In genomic region chr15:98146031-98146430, GRCh38 we compare ENCODE assay signal across 15 cellular contexts.
DNase-seq lines count a peak whose midpoint lies in the region; ATAC-seq and TF ChIP-seq lines count a peak whose summit lies in the region.
"Had no signal": no experiment of that assay in that cellular context is flagged by ENCODE, and none has a peak within 500 bp of the region (broad histone marks: within the 10 kb centered on the region; RNA-seq: fewer than 3 reads in every experiment).

No MANE protein-coding gene starts in this region.

- H3K4me3 Mint-ChIP-seq in mesothelial cell of epicardium, result no peak overlapping the region
- H3K4me3 Mint-ChIP-seq: CD8-positive, alpha-beta T cell; GM23338 had no signal

- DNase-seq in RPMI8226 (peak; percentile 15), esophagus muscularis mucosa (ENCODE audit: extremely low spot score) (no peak), mesothelial cell of epicardium (ENCODE audit: low spot score in 2 of 2, unreplicated experiment in 2 of 2) (no peak), heart left ventricle (no peak)
- no peak for DNase-seq in activated CD4-positive, alpha-beta T cell treated with anti-CD3 and anti-CD28 coated beads for 4 hours
- DNase-seq: ACHN; Calu3; CD8-positive, alpha-beta T cell; DMS79 treated with DMSO at 0.1 percent for 48 hours; HCEC 1CT; IMR-90 had no signal

- no peaks in the 10 kb centered on the region for H3K9me2 ChIP-seq in Loucy (replicated peaks; ENCODE audit: low read depth, low read length)

- peaks cover 0 to 9% (median 0%) of the 10 kb centered on the region in 11 experiments; a peak in 1 of 22 replicates for H4K20me1 ChIP-seq in BLaER1 treated with 17β-estradiol and CSF1 and Interleukin-3, amounts not matched to agents 10 nM and 100 nM
- H4K20me1 ChIP-seq in Loucy (ENCODE audit: insufficient read depth, low read length, poor library complexity, severe bottlenecking), result no peaks in the 10 kb centered on the region

- TF ChIP-seq POLR2A in esophagus muscularis mucosa (IDR thresholded peaks at IDR 0.05; ENCODE audit: low read depth), result no peak
- TF ChIP-seq POLR2A in heart left ventricle (IDR thresholded peaks at IDR 0.05), result no peak

- H3K27me3 ChIP-seq in BLaER1 treated with 17β-estradiol and CSF1 and Interleukin-3, amounts not matched to agents 10 nM and 100 nM, result peaks cover 0 to 6% (median 0%) of the 10 kb centered on the region in 11 experiments; a peak in 2 of 22 replicates
- no peaks in the 10 kb centered on the region for H3K27me3 ChIP-seq in Loucy (ENCODE audit: insufficient read depth, low read length, poor library complexity, severe bottlenecking)
- peaks cover 0 to 7% (median 0%) of the 10 kb centered on the region in 4 donors for H3K27me3 ChIP-seq in esophagus muscularis mucosa
- peaks cover 0 to 19% (median 0%) of the 10 kb centered on the region in 9 donors for H3K27me3 ChIP-seq in heart left ventricle

- H3K4me1 ChIP-seq in BLaER1 treated with 17β-estradiol and CSF1 and Interleukin-3, amounts not matched to agents 10 nM and 100 nM, result peaks cover 46 to 87% (median 82%) of the 10 kb centered on the region in 10 experiments
- H3K4me1 ChIP-seq in Loucy (ENCODE audit: insufficient read depth, low read length, poor library complexity, severe bottlenecking), result peaks cover 87% of the 10 kb centered on the region
- H3K4me1 ChIP-seq in esophagus muscularis mucosa, result no peaks in the 10 kb centered on the region
- H3K4me1 ChIP-seq in heart left ventricle, result no peaks in the 10 kb centered on the region

- no peaks in the 10 kb centered on the region for H3K79me2 ChIP-seq in Loucy (ENCODE audit: insufficient read depth, low read length)

- no peaks in the 10 kb centered on the region for H3K36me3 Mint-ChIP-seq in mesothelial cell of epicardium
- H3K36me3 Mint-ChIP-seq: CD8-positive, alpha-beta T cell had no signal

- H3K9ac ChIP-seq in BLaER1 treated with 17β-estradiol and CSF1 and Interleukin-3, amounts not matched to agents 10 nM and 100 nM, result peak overlapping the region in 5 of 11 experiments; percentile 7 to 90 (median 50); a peak in 9 of 22 replicates
- no peak overlapping the region for H3K9ac ChIP-seq in Loucy (ENCODE audit: low read depth, low read length, poor library complexity, severe bottlenecking)

- no peaks in the 10 kb centered on the region for H3K9me3 Mint-ChIP-seq in mesothelial cell of epicardium
- H3K9me3 Mint-ChIP-seq: CD8-positive, alpha-beta T cell; GM23338 had no signal

- TF ChIP-seq CTCF in Loucy (conservative IDR thresholded peaks at IDR 0.05; ENCODE audit: low read length) (no peak), esophagus muscularis mucosa (IDR thresholded peaks at IDR 0.05) (no peak), mesothelial cell of epicardium (IDR thresholded peaks at IDR 0.05; ENCODE audit: unreplicated experiment) (no peak), heart left ventricle (IDR thresholded peaks at IDR 0.05) (no peak)

- peak overlapping the region; percentile 34 to 88 (median 74) for H3K4me2 ChIP-seq in BLaER1 treated with 17β-estradiol and CSF1 and Interleukin-3, amounts not matched to agents 10 nM and 100 nM
- H3K4me2 ChIP-seq in Loucy (ENCODE audit: low read depth, low read length, poor library complexity, severe bottlenecking), result no peak overlapping the region
- H3K4me2 ChIP-seq: GM23338 had no signal

- peak overlapping the region in 6 of 11 experiments; percentile 88 to 100 (median 94); a peak in 12 of 22 replicates for H3K27ac ChIP-seq in BLaER1 treated with 17β-estradiol and CSF1 and Interleukin-3, amounts not matched to agents 10 nM and 100 nM
- H3K27ac ChIP-seq in esophagus muscularis mucosa (replicated peaks in 1 of 4), result no peak overlapping the region
- no peak overlapping the region for H3K27ac ChIP-seq in heart left ventricle

- no peaks in the 10 kb centered on the region for H3K36me3 ChIP-seq in BLaER1 treated with 17β-estradiol and CSF1 and Interleukin-3, amounts not matched to agents 10 nM and 100 nM
- H3K36me3 ChIP-seq in Loucy (ENCODE audit: insufficient read depth, low read length) (no peaks in the 10 kb centered on the region), esophagus muscularis mucosa (no peaks in the 10 kb centered on the region), heart left ventricle (no peaks in the 10 kb centered on the region)

- H3F3A ChIP-seq in Loucy (ENCODE audit: low read depth), result no peaks in the 10 kb centered on the region

- peaks cover 0 to 10% (median 0%) of the 10 kb centered on the region in 11 experiments; a peak in 6 of 22 replicates for H3K9me3 ChIP-seq in BLaER1 treated with 17β-estradiol and CSF1 and Interleukin-3, amounts not matched to agents 10 nM and 100 nM (replicated peaks in 1 of 11)
- H3K9me3 ChIP-seq in Loucy (ENCODE audit: insufficient read depth, low read depth, low read length), result no peaks in the 10 kb centered on the region
- no peaks in the 10 kb centered on the region for H3K9me3 ChIP-seq in esophagus muscularis mucosa
- no peaks in the 10 kb centered on the region for H3K9me3 ChIP-seq in heart left ventricle

- TF ChIP-seq EP300 in esophagus muscularis mucosa (IDR thresholded peaks at IDR 0.05), result no peak

- H3K4me1 Mint-ChIP-seq in mesothelial cell of epicardium, result no peaks in the 10 kb centered on the region

- no peak overlapping the region for H3K27ac Mint-ChIP-seq in mesothelial cell of epicardium
- H3K27ac Mint-ChIP-seq: CD8-positive, alpha-beta T cell; GM23338 had no signal

- intact Hi-C loops in esophagus muscularis mucosa (cut with DNase I) (no loop called here), heart left ventricle (cut with DNase I) (no loop called here)

- ATAC-seq in heart left ventricle, result no peak
- ATAC-seq: CD8-positive, alpha-beta T cell; GM23338; K562 had no signal

- WGBS in esophagus muscularis mucosa, result 77% methylated on average over 11 of the region's 11 CpGs
- 65 to 71% (median 68%) methylated on average over 11 of the region's 11 CpGs for WGBS in heart left ventricle, 4 donors

- H2AFZ ChIP-seq in Loucy (ENCODE audit: low read length), result 0 out of 2 replicates have a peak overlapping the region, but pooled peaks have one; percentile 13
- H2AFZ ChIP-seq: GM23338 had no signal

- peaks cover 40% of the 10 kb centered on the region for H3K27me3 Mint-ChIP-seq in mesothelial cell of epicardium (ENCODE audit: low read depth)

- peak overlapping the region in 4 of 10 experiments; percentile 4 to 24 (median 21); a peak in 2 of 20 replicates for H3K4me3 ChIP-seq in BLaER1 treated with 17β-estradiol and CSF1 and Interleukin-3, amounts not matched to agents 10 nM and 100 nM
- no peak overlapping the region for H3K4me3 ChIP-seq in Loucy (ENCODE audit: low read length, poor library complexity, severe bottlenecking)
- H3K4me3 ChIP-seq in esophagus muscularis mucosa, result no peak overlapping the region
- no peak overlapping the region for H3K4me3 ChIP-seq in heart left ventricle
- H3K4me3 ChIP-seq: GM23338, K562 had no signal

Comparison
In these comparisons a context has a peak if more than half of its experiments do, and no peak if none do; other contexts are left out.
1. H3K27ac ChIP-seq: peak in BLaER1 treated with 17β-estradiol and CSF1 and Interleukin-3, amounts not matched to agents 10 nM and 100 nM (6 of 11); none in esophagus muscularis mucosa (0 of 4) and heart left ventricle (0 of 12).